Comparison of ENCODE assay signal across 11 cellular contexts in genomic region chr7:116028808-116029207, GRCh38. TPM values are rescaled to one million over a fixed set of nuclear protein-coding genes. Genes with fewer than 3 reads are reported as not detected.
DNase-seq lines count a peak whose midpoint lies in the region; ATAC-seq, FAIRE-seq and TF ChIP-seq lines count a peak whose summit lies in the region.
"Had no signal": no experiment of that assay in that cellular context is flagged by ENCODE, and none has a peak within 500 bp of the region (broad histone marks: within the 10 kb centered on the region; RNA-seq: fewer than 3 reads in every experiment).

No MANE protein-coding gene starts in this region.

- DNase-seq in endothelial cell of umbilical vein (ENCODE audit: low read depth, low spot score) (peak; percentile 17), trophoblast cell (no peak), caudate nucleus (lab: John Stamatoyannopoulos, UW) (no peak), breast epithelium (ENCODE audit: low spot score in 2 of 2) (no peak)
- DNase-seq: activated naive CD4-positive, alpha-beta T cell treated with Interleukin-2 at 50 U/mL for 16 hours; dermis blood vessel endothelial cell had no signal

- ATAC-seq in GM18858 (IDR thresholded peaks at IDR 0.05; ENCODE audit: unreplicated experiment), result peak; percentile 80
- peak; percentile 80 for ATAC-seq in GM21529 (IDR thresholded peaks at IDR 0.05; ENCODE audit: unreplicated experiment)
- ATAC-seq in HG03139 (IDR thresholded peaks at IDR 0.05; ENCODE audit: unreplicated experiment), result peak; percentile 42
- no peak for ATAC-seq in HG03097 (IDR thresholded peaks at IDR 0.05; ENCODE audit: low FRiP score, unreplicated experiment)

- CTCF ChIA-PET in endothelial cell of umbilical vein (lab: Charles Lee), result interaction anchor here (0.9 to 1.4 kb wide), 4 partner anchors 13 to 94 kb away, joined by 3 to 5 read pairs (median 4); no protein-coding TSS in a partner anchor

- H3K4me2 ChIP-seq in endothelial cell of umbilical vein (ENCODE audit: insufficient read depth, low read length), result peak overlapping the region; percentile 80
- H3K4me2 ChIP-seq in trophoblast cell (ENCODE audit: low read length), result no peak overlapping the region

- H3K27ac ChIP-seq in endothelial cell of umbilical vein (ENCODE audit: insufficient read depth, low read depth, low read length) (no peak overlapping the region), trophoblast cell (ENCODE audit: low read depth, low read length) (no peak overlapping the region), caudate nucleus (ENCODE audit: low read depth, low read length) (no peak overlapping the region), breast epithelium (no peak overlapping the region)
- H3K27ac ChIP-seq: vagina had no signal

- no peak overlapping the region for H3K14ac ChIP-seq in trophoblast cell (ENCODE audit: low read length)

- peaks cover 23% of the 10 kb centered on the region for H3K4me1 ChIP-seq in endothelial cell of umbilical vein (ENCODE audit: control insufficient read depth, extremely low read depth, insufficient read depth, low read length)
- H3K4me1 ChIP-seq in trophoblast cell (ENCODE audit: control insufficient read depth in 1 of 2, insufficient read depth in 2 of 2, low read length in 2 of 2), result no peaks in the 10 kb centered on the region
- H3K4me1 ChIP-seq in breast epithelium, result no peaks in the 10 kb centered on the region
- H3K4me1 ChIP-seq: vagina had no signal

- H3K4ac ChIP-seq in trophoblast cell (ENCODE audit: low read depth, low read length), result no peak overlapping the region

- peak overlapping the region in 1 of 3 experiments; percentile 63 for H3K4me3 ChIP-seq in endothelial cell of umbilical vein (replicated peaks in 1 of 3; ENCODE audit: insufficient read depth in 1 of 3, low read depth in 1 of 3, low read length in 3 of 3)
- no peak overlapping the region for H3K4me3 ChIP-seq in trophoblast cell (ENCODE audit: low read depth, low read length)
- H3K4me3 ChIP-seq in breast epithelium, result peak overlapping the region in 1 of 3 donors; percentile 0
- H3K4me3 ChIP-seq: vagina had no signal

- no peak overlapping the region for H3K18ac ChIP-seq in trophoblast cell (ENCODE audit: low read length)

- dilution Hi-C loops in endothelial cell of umbilical vein (cut with MboI; ENCODE audit: extremely low pct_ligation_motif_present, low sequenced_read_pairs), result no loop called here

- intact Hi-C loops in endothelial cell of umbilical vein (cut with micrococcal nuclease) (no loop called here), breast epithelium (cut with DNase I; ENCODE audit: low total_unique reads) (no loop called here)

- no peak for TF ChIP-seq POLR2A in endothelial cell of umbilical vein (IDR thresholded peaks at IDR 0.05; ENCODE audit: low read depth, low read length)
- TF ChIP-seq POLR2A in breast epithelium (IDR thresholded peaks at IDR 0.05), result no peak

- H3K79me2 ChIP-seq in endothelial cell of umbilical vein (ENCODE audit: control insufficient read depth, insufficient read depth, low read length) (peaks cover 21% of the 10 kb centered on the region), trophoblast cell (ENCODE audit: control insufficient read depth, insufficient read depth, low read length, poor library complexity) (no peaks in the 10 kb centered on the region)

- WGBS in trophoblast cell (ENCODE audit: extremely low coverage, insufficient coverage, insufficient read length), result no CpG with 5 or more reads among the region's 2 CpGs

- H4K8ac ChIP-seq in trophoblast cell (ENCODE audit: low read depth, low read length), result no peak overlapping the region

- H3K9me1 ChIP-seq in endothelial cell of umbilical vein (replicated peaks; ENCODE audit: control insufficient read depth, extremely low read depth, insufficient read depth, low read length), result no peaks in the 10 kb centered on the region

- BruUV-seq in endothelial cell of umbilical vein (replicated peaks; lab: Mats Ljungman, UMichigan), result no TSS peak

- H3K36me3 ChIP-seq in endothelial cell of umbilical vein (ENCODE audit: control insufficient read depth in 2 of 2, extremely low read depth in 1 of 2, insufficient read depth in 2 of 2, low read length in 2 of 2), result no peaks in the 10 kb centered on the region
- H3K36me3 ChIP-seq in trophoblast cell (ENCODE audit: control insufficient read depth in 1 of 2, insufficient read depth in 2 of 2, low read length in 2 of 2), result no peaks in the 10 kb centered on the region
- H3K36me3 ChIP-seq in breast epithelium, result no peaks in the 10 kb centered on the region
- H3K36me3 ChIP-seq: vagina had no signal

- no peaks in the 10 kb centered on the region for H3K79me1 ChIP-seq in trophoblast cell (ENCODE audit: low read length)

- no peak overlapping the region for H2BK12ac ChIP-seq in trophoblast cell (ENCODE audit: low read length)

- H2AFZ ChIP-seq in endothelial cell of umbilical vein (ENCODE audit: low read depth, low read length) (no peak overlapping the region), trophoblast cell (ENCODE audit: insufficient read depth, low read length, poor library complexity) (no peak overlapping the region)

- POLR2A ChIA-PET in endothelial cell of umbilical vein (lab: Charles Lee), result no interaction called here

- H3K9ac ChIP-seq in endothelial cell of umbilical vein (replicated peaks; ENCODE audit: extremely low read depth, insufficient read depth, low read length), result peak overlapping the region; percentile 57
- H3K9ac ChIP-seq in trophoblast cell (ENCODE audit: low read length), result no peak overlapping the region

- no peak for FAIRE-seq in endothelial cell of umbilical vein (lab: Jason Lieb, UNC)

- TF ChIP-seq CTCF in endothelial cell of umbilical vein (IDR thresholded peaks at IDR 0.05; ENCODE audit: extremely low read depth in 1 of 2, insufficient read depth in 1 of 2, low read depth in 1 of 2, low read length in 2 of 2) (no peak), breast epithelium (IDR thresholded peaks at IDR 0.05) (no peak)

- H3K9me3 ChIP-seq in endothelial cell of umbilical vein (replicated peaks; ENCODE audit: control insufficient read depth, insufficient read depth, low read length), result no peaks in the 10 kb centered on the region
- H3K9me3 ChIP-seq in trophoblast cell (ENCODE audit: insufficient read depth, low read depth, low read length), result no peaks in the 10 kb centered on the region
- no peaks in the 10 kb centered on the region for H3K9me3 ChIP-seq in breast epithelium
- H3K9me3 ChIP-seq: vagina had no signal

- H3K23ac ChIP-seq in trophoblast cell (ENCODE audit: low read length), result no peak overlapping the region

- H2BK120ac ChIP-seq in trophoblast cell (ENCODE audit: insufficient read depth, low read length, poor library complexity), result no peak overlapping the region

- no peaks in the 10 kb centered on the region for H3K27me3 ChIP-seq in endothelial cell of umbilical vein (ENCODE audit: control insufficient read depth in 2 of 2, insufficient read depth in 2 of 2, low read length in 2 of 2)
- no peaks in the 10 kb centered on the region for H3K27me3 ChIP-seq in trophoblast cell (ENCODE audit: insufficient read depth, low read length)
- H3K27me3 ChIP-seq in breast epithelium, result no peaks in the 10 kb centered on the region
- H3K27me3 ChIP-seq: vagina had no signal

- no peak overlapping the region for H2AK5ac ChIP-seq in trophoblast cell (ENCODE audit: low read length)

- H4K91ac ChIP-seq in trophoblast cell (ENCODE audit: low read depth, low read length), result no peak overlapping the region

- H4K20me1 ChIP-seq in endothelial cell of umbilical vein (replicated peaks; ENCODE audit: control insufficient read depth, extremely low read depth, insufficient read depth, low read length), result no peaks in the 10 kb centered on the region

- no peak overlapping the region for H4K12ac ChIP-seq in trophoblast cell (ENCODE audit: low read depth, low read length)

- no peak overlapping the region for H2BK5ac ChIP-seq in trophoblast cell (ENCODE audit: low read depth, low read length, poor library complexity)

TF ChIP-seq in endothelial cell of umbilical vein, 7 proteins besides CTCF, POLR2A, EP300 and RAD21:
- no peak for TF ChIP-seq EZH2 (IDR thresholded peaks at IDR 0.05; ENCODE audit: borderline replicate concordance, low read depth, low read length, severe bottlenecking)
- no peak for TF ChIP-seq POLR2AphosphoS5 (IDR thresholded peaks at IDR 0.05; ENCODE audit: insufficient read depth, low read depth, low read length)
- TF ChIP-seq MYC (IDR thresholded peaks at IDR 0.05; ENCODE audit: low read depth, low read length), result no peak
- TF ChIP-seq GATA2 (IDR thresholded peaks at IDR 0.05; ENCODE audit: insufficient read depth, insufficient read length, low read depth, low read length), result no peak
- no peak for TF ChIP-seq JUN (IDR thresholded peaks at IDR 0.05; ENCODE audit: borderline replicate concordance, insufficient read depth, insufficient read length, low read depth)
- TF ChIP-seq FOS (IDR thresholded peaks at IDR 0.05; ENCODE audit: borderline replicate concordance, insufficient read depth, low read length), result no peak
- TF ChIP-seq MAX (IDR thresholded peaks at IDR 0.05; ENCODE audit: insufficient read depth, insufficient read length), result no peak
TF ChIP-seq in endothelial cell of umbilical vein: peak in this region for 0.

RNA-seq across cellular contexts. Expression of gene TFEC, which starts 1.8 kb away (rescaled TPM):
- total RNA-seq in endothelial cell of umbilical vein, result 7.9 TPM in 2 replicates
- 3.3 and 3.6 TPM in 2 replicates for polyA plus RNA-seq in endothelial cell of umbilical vein
- polyA plus RNA-seq in endothelial cell of umbilical vein (2011; cell fraction: cytosol; rRNA removed), result 1.7 and 2.8 TPM in 2 replicates
- polyA plus RNA-seq in endothelial cell of umbilical vein (2011; cell fraction: nucleus; rRNA removed), result 16.5 and 22.8 TPM in 2 replicates
- polyA plus RNA-seq in endothelial cell of umbilical vein (2012), result 5.8 and 20.5 TPM in 2 replicates
- polyA minus RNA-seq in endothelial cell of umbilical vein, result 6.7 and 7.7 TPM in 2 replicates
- not detected for polyA minus RNA-seq in endothelial cell of umbilical vein (2011; cell fraction: cytosol; rRNA and poly(A)+ RNA removed)
- polyA minus RNA-seq in endothelial cell of umbilical vein (2011; cell fraction: nucleus; rRNA and poly(A)+ RNA removed), result 14.3 and 24.1 TPM in 2 replicates
- 0.08 and 0.19 TPM in 2 replicates for polyA plus RNA-seq in trophoblast cell (2013)
- total RNA-seq in breast epithelium, result 10 to 100 TPM in 1 of 3 donors, 1 to 10 TPM in 2; 5.6 to 19.0 (median 7.2) TPM
